In genomic region chr12:66196806-66197205, GRCh38 we compare ENCODE assay signal across 7 cellular contexts. TPM values are rescaled to one million over a fixed set of nuclear protein-coding genes. Genes with fewer than 3 reads are reported as not detected.
DNase-seq lines count a peak whose midpoint lies in the region; ATAC-seq and TF ChIP-seq lines count a peak whose summit lies in the region.

No MANE protein-coding gene starts in this region.

- POLR2A ChIA-PET in RWPE1 (lab: Yijun Ruan, JAX; ENCODE audit: low non-redundant PET) = no interaction called here
- POLR2A ChIA-PET in PC-9 (lab: Charles Lee; ENCODE audit: unreplicated experiment) = no interaction called here

- no peaks in the 10 kb centered on the region for H3K27me3 ChIP-seq in PC-9 (ENCODE audit: insufficient read depth, low read depth)

- H3K9me3 Mint-ChIP-seq in naive B cell = peaks cover 0 to 6% (median 0%) of the 10 kb centered on the region in 7 donors

- peaks cover 22 to 40% (median 22%) of the 10 kb centered on the region in 3 donors for H3K4me1 Mint-ChIP-seq in naive B cell

- no peak overlapping the region for H2AFZ ChIP-seq in PC-9

- H3F3A ChIP-seq in PC-9 (ENCODE audit: insufficient read depth, low read depth) = no peaks in the 10 kb centered on the region

- no peak overlapping the region for H3K4me3 ChIP-seq in PC-9

- intact Hi-C loops in PC-9 (cut with micrococcal nuclease; ENCODE audit: unreplicated experiment) = no loop called here

- H3K27ac ChIP-seq in RWPE1 (no peak overlapping the region), PC-9 (no peak overlapping the region)

- CTCF ChIA-PET in RWPE1 (lab: Yijun Ruan, JAX) (interaction anchor here (0.9 kb wide), 1 partner anchor 46 kb away, joined by 3 read pairs; no protein-coding TSS in a partner anchor), PC-9 (lab: Charles Lee) (no interaction called here)

- DNase-seq in naive B cell (peak; percentile 64), RWPE1 (ENCODE audit: low spot score) (no peak), PC-9 (no peak), NCI-H1930 (lab: John Stamatoyannopoulos, UW) (no peak)

- H3K4me1 ChIP-seq in PC-9 (replicated peaks; ENCODE audit: insufficient read depth) = no peaks in the 10 kb centered on the region

- no peak for TF ChIP-seq CTCF in RWPE1 (conservative IDR thresholded peaks at IDR 0.05; ENCODE audit: low read depth)
- no peak for TF ChIP-seq CTCF in PC-9 (conservative IDR thresholded peaks at IDR 0.05)

- peaks cover 6% of the 10 kb centered on the region; the same call in 1 of the 2 replicates for H3K9me3 ChIP-seq in PC-9 (ENCODE audit: insufficient read depth, low read depth)

- peak; percentile 86 for ATAC-seq in GM18873 (IDR thresholded peaks at IDR 0.05; ENCODE audit: low FRiP score, unreplicated experiment)
- peak; percentile 95 for ATAC-seq in GM21723 (IDR thresholded peaks at IDR 0.05; ENCODE audit: unreplicated experiment)
- ATAC-seq in HG03460 (IDR thresholded peaks at IDR 0.05; ENCODE audit: unreplicated experiment) = peak; percentile 85
- ATAC-seq in naive B cell (ENCODE audit: low read depth in 2 of 2) = peak; percentile 98 to 99

- H3K79me2 ChIP-seq in PC-9 (ENCODE audit: low read depth) = no peaks in the 10 kb centered on the region

- H3K36me3 ChIP-seq in PC-9 (ENCODE audit: low read depth) = no peaks in the 10 kb centered on the region

- no peaks in the 10 kb centered on the region for H3K27me3 Mint-ChIP-seq in naive B cell

- no TSS peak for BruUV-seq in PC-9 (replicated peaks; lab: Mats Ljungman, UMichigan)

- H3K4me2 ChIP-seq in PC-9 = no peak overlapping the region

- no peaks in the 10 kb centered on the region for H4K20me1 ChIP-seq in PC-9 (ENCODE audit: insufficient read depth)

- H3K4me3 Mint-ChIP-seq in naive B cell = peak overlapping the region in 6 of 8 donors; percentile 44 to 82 (median 46)

- no peaks in the 10 kb centered on the region for H3K9me2 ChIP-seq in PC-9 (ENCODE audit: insufficient read depth)

- peak overlapping the region in 3 of 6 donors; percentile 24 to 64 (median 63) for H3K27ac Mint-ChIP-seq in naive B cell

- H3K36me3 Mint-ChIP-seq in naive B cell = no peaks in the 10 kb centered on the region

RNA-seq across cellular contexts. Expression of gene IRAK3, which starts 7.8 kb away (rescaled TPM):
- polyA plus RNA-seq in naive B cell (ENCODE audit: low read depth in 6 of 6) = 1 to 10 TPM in 5 of 6 donors, not detected in 1; 1.7 to 7.3 (median 2.1) TPM
- 0.07 TPM in 1 of 2 replicates, not detected in the other for total RNA-seq in PC-9 (2021)

RNA-seq across cellular contexts. Expression of gene TMBIM4, which starts 27.0 kb away (rescaled TPM):
- polyA plus RNA-seq in naive B cell (ENCODE audit: low read depth in 6 of 6) = 100 to 1,000 TPM; 368 to 703 (median 513) TPM
- total RNA-seq in PC-9 (2021) = 48.2 and 49.8 TPM in 2 replicates
